1 cellular context compared by ENCODE assay signal in genomic region chr17:68356520-68356919, GRCh38.
TF ChIP-seq lines count a peak whose summit lies in the region.

No MANE protein-coding gene starts in this region.

TF ChIP-seq in HepG2, 621 proteins besides CTCF, POLR2A, EP300 and RAD21 (continued from another document):
- TF ChIP-seq, protein P1, sequence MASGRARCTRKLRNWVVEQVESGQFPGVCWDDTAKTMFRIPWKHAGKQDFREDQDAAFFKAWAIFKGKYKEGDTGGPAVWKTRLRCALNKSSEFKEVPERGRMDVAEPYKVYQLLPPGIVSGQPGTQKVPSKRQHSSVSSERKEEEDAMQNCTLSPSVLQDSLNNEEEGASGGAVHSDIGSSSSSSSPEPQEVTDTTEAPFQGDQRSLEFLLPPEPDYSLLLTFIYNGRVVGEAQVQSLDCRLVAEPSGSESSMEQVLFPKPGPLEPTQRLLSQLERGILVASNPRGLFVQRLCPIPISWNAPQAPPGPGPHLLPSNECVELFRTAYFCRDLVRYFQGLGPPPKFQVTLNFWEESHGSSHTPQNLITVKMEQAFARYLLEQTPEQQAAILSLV (CRISPR knock-in tag; IDR thresholded peaks at IDR 0.05; ENCODE audit: borderline replicate concordance), result no peak
- TF ChIP-seq ARID2 (CRISPR knock-in tag; IDR thresholded peaks at IDR 0.05; ENCODE audit: borderline replicate concordance) (no peak), ZNF331 (CRISPR knock-in tag; IDR thresholded peaks at IDR 0.05) (no peak), DNMT3B (CRISPR knock-in tag; conservative IDR thresholded peaks at IDR 0.05) (no peak), NKX3-1 (CRISPR knock-in tag; IDR thresholded peaks at IDR 0.05) (no peak), NFIB (CRISPR knock-in tag; IDR thresholded peaks at IDR 0.05; ENCODE audit: borderline replicate concordance) (no peak)
